Comparison of ENCODE assay signal across 1 cellular context in the genomic region with DNA sequence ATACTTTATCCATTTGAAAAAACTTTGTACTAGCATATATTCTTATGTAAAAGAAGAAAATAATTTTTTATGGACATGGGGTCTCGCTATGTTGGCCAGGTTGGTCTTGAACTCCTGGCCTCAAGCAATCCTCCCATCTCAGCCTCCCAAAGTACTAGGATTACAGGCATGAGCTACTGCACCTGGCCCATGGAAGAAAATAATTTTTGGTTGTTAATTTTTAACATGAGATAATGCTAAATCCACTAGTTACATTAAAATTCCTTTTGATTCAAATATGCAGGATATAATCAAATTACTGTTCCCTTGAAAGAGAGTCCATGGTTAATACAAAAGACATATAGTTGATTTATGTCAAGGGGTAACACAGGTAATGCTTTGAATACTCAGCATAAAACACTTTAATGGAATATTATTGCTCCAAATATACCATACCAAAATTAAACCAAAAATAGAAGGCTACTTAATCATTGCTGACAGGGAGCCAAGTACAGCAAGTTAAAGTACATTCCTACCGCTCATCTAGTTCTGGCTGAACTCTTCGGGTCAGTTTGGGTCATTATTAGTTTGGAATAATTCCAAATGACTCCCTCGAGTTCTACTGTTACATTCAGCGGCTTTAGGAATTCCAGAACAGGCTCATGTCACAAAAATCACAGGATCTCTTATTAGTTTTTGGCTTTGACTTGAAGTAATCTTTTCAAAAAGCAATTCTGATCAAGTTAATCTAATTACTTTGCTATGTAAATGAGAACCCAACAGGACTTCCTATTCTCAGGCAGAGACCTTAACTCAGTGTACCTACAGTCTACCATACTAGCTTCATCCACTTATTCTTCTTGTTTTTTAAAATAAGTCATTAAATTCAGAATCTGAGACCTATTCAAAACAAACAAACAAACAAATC.
TF ChIP-seq lines count a peak whose summit lies in the region.

No MANE protein-coding gene starts in this region.

TF ChIP-seq in GM23338, 12 proteins besides CTCF, POLR2A, EP300 and RAD21 (continued from another document):
- TF ChIP-seq, protein P1, sequence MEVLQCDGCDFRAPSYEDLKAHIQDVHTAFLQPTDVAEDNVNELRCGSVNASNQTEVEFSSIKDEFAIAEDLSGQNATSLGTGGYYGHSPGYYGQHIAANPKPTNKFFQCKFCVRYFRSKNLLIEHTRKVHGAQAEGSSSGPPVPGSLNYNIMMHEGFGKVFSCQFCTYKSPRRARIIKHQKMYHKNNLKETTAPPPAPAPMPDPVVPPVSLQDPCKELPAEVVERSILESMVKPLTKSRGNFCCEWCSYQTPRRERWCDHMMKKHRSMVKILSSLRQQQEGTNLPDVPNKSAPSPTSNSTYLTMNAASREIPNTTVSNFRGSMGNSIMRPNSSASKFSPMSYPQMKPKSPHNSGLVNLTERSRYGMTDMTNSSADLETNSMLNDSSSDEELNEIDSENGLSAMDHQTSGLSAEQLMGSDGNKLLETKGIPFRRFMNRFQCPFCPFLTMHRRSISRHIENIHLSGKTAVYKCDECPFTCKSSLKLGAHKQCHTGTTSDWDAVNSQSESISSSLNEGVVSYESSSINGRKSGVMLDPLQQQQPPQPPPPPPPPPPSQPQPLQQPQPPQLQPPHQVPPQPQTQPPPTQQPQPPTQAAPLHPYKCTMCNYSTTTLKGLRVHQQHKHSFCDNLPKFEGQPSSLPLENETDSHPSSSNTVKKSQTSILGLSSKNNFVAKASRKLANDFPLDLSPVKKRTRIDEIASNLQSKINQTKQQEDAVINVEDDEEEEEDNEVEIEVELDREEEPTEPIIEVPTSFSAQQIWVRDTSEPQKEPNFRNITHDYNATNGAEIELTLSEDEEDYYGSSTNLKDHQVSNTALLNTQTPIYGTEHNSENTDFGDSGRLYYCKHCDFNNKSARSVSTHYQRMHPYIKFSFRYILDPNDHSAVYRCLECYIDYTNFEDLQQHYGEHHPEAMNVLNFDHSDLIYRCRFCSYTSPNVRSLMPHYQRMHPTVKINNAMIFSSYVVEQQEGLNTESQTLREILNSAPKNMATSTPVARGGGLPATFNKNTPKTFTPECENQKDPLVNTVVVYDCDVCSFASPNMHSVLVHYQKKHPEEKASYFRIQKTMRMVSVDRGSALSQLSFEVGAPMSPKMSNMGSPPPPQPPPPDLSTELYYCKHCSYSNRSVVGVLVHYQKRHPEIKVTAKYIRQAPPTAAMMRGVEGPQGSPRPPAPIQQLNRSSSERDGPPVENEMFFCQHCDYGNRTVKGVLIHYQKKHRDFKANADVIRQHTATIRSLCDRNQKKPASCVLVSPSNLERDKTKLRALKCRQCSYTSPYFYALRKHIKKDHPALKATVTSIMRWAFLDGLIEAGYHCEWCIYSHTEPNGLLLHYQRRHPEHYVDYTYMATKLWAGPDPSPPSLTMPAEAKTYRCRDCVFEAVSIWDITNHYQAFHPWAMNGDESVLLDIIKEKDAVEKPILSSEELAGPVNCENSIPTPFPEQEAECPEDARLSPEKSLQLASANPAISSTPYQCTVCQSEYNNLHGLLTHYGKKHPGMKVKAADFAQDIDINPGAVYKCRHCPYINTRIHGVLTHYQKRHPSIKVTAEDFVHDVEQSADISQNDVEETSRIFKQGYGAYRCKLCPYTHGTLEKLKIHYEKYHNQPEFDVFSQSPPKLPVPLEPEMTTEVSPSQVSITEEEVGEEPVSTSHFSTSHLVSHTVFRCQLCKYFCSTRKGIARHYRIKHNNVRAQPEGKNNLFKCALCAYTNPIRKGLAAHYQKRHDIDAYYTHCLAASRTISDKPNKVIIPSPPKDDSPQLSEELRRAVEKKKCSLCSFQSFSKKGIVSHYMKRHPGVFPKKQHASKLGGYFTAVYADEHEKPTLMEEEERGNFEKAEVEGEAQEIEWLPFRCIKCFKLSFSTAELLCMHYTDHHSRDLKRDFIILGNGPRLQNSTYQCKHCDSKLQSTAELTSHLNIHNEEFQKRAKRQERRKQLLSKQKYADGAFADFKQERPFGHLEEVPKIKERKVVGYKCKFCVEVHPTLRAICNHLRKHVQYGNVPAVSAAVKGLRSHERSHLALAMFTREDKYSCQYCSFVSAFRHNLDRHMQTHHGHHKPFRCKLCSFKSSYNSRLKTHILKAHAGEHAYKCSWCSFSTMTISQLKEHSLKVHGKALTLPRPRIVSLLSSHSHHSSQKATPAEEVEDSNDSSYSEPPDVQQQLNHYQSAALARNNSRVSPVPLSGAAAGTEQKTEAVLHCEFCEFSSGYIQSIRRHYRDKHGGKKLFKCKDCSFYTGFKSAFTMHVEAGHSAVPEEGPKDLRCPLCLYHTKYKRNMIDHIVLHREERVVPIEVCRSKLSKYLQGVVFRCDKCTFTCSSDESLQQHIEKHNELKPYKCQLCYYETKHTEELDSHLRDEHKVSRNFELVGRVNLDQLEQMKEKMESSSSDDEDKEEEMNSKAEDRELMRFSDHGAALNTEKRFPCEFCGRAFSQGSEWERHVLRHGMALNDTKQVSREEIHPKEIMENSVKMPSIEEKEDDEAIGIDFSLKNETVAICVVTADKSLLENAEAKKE (CRISPR knock-in tag; IDR thresholded peaks at IDR 0.05) = no peak
- no peak for TF ChIP-seq JUNB (IDR thresholded peaks at IDR 0.05; ENCODE audit: unreplicated experiment)
- TF ChIP-seq STAT1 (IDR thresholded peaks at IDR 0.05; ENCODE audit: unreplicated experiment) = no peak
- TF ChIP-seq POLR2AphosphoS5 (IDR thresholded peaks at IDR 0.05; ENCODE audit: low read depth) = no peak
